ENCODE assay signal across 1 cellular context in the genomic region with DNA sequence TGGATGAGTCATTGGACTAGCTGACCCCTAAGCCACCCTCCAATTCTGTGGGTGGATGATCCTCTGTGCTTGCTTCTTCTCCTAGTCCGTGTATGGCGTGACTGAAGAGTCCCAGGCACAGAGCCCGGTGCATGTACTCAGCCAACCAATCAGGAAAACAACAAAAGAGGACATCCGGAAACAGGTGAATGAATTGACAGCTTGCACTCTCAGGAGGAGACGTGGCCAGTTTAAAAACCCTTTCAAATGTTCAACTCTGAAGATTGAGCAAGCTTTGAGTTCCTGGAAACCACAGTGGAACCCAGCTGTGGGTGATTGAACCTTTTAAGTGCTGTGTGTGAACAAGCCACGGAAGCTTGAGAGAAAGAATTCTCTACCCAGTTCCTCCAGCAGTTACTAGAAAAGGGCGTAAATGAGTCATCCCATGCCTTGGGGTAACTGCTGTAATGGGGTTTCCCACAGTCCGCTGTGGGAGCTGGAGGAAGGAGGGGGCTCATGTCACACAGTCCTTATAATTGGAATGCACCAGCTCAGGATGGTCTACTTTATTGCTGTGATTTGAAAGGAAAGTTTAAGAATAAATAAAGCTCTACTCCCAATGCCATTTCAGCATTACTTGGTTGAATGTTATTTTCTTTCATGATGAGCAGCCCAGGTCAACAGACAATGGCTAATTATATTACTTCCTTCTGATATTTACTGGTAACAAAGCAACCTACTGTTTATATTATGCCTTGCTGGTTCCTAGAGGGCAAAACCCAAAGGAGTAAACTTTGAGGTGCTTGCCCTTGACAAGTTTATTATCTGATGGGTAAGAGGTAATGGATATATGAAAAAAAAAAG.
TF ChIP-seq lines count a peak whose summit lies in the region.

No MANE protein-coding gene starts in this region.

TF ChIP-seq in GM12878, 131 proteins besides CTCF, POLR2A, EP300 and RAD21 (continued from another document and continues in another):
- TF ChIP-seq ZBTB40 (IDR thresholded peaks at IDR 0.05; ENCODE audit: borderline replicate concordance) (no peak; the same call in 1 of the 2 replicates), BMI1 (IDR thresholded peaks at IDR 0.05; ENCODE audit: borderline replicate concordance) (peak; percentile 83), CHD2 (IDR thresholded peaks at IDR 0.05; ENCODE audit: borderline replicate concordance, low read depth, low read length) (peak; percentile 76; the same call in 1 of the 2 replicates), MEF2B (IDR thresholded peaks at IDR 0.05; ENCODE audit: partially characterized antibody, poor library complexity, severe bottlenecking) (peak; percentile 97), ZNF217 (IDR thresholded peaks at IDR 0.05) (peak; percentile 68), RUNX3 (IDR thresholded peaks at IDR 0.05; ENCODE audit: low read length) (peak; percentile 99), ATF7 (IDR thresholded peaks at IDR 0.05; ENCODE audit: low read depth) (peak; percentile 96), RFX5 (IDR thresholded peaks at IDR 0.05; ENCODE audit: low read depth, low read length) (no peak), PRDM15 (CRISPR knock-in tag; IDR thresholded peaks at IDR 0.05) (no peak), DPF2 (IDR thresholded peaks at IDR 0.05) (peak; percentile 98), NR2C2 (IDR thresholded peaks at IDR 0.05; ENCODE audit: borderline replicate concordance, control insufficient read depth, insufficient read length, low read depth) (no peak), HCFC1 (IDR thresholded peaks at IDR 0.05; ENCODE audit: low read length) (no peak), EZH2 (IDR thresholded peaks at IDR 0.05; ENCODE audit: borderline replicate concordance, control insufficient read depth, low read depth, low read length) (no peak), ZNF24 (IDR thresholded peaks at IDR 0.05) (peak; percentile 79), MYB (IDR thresholded peaks at IDR 0.05; ENCODE audit: borderline replicate concordance, low read depth, low read length) (peak; percentile 89; the same call in 1 of the 2 replicates), ZNF274 (IDR thresholded peaks at IDR 0.05; ENCODE audit: insufficient read depth, insufficient read length) (no peak), RAD51 (IDR thresholded peaks at IDR 0.05) (no peak), USF2 (IDR thresholded peaks at IDR 0.05; ENCODE audit: borderline replicate concordance, low read depth, low read length) (no peak), RELA (IDR thresholded peaks at IDR 0.05; ENCODE audit: borderline replicate concordance, partially characterized antibody) (no peak), IRF5 (IDR thresholded peaks at IDR 0.05; ENCODE audit: borderline replicate concordance) (no peak), CREM (IDR thresholded peaks at IDR 0.05; ENCODE audit: low read depth) (peak; percentile 92)
- TF ChIP-seq, protein P1, sequence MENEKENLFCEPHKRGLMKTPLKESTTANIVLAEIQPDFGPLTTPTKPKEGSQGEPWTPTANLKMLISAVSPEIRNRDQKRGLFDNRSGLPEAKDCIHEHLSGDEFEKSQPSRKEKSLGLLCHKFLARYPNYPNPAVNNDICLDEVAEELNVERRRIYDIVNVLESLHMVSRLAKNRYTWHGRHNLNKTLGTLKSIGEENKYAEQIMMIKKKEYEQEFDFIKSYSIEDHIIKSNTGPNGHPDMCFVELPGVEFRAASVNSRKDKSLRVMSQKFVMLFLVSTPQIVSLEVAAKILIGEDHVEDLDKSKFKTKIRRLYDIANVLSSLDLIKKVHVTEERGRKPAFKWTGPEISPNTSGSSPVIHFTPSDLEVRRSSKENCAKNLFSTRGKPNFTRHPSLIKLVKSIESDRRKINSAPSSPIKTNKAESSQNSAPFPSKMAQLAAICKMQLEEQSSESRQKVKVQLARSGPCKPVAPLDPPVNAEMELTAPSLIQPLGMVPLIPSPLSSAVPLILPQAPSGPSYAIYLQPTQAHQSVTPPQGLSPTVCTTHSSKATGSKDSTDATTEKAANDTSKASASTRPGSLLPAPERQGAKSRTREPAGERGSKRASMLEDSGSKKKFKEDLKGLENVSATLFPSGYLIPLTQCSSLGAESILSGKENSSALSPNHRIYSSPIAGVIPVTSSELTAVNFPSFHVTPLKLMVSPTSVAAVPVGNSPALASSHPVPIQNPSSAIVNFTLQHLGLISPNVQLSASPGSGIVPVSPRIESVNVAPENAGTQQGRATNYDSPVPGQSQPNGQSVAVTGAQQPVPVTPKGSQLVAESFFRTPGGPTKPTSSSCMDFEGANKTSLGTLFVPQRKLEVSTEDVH (IDR thresholded peaks at IDR 0.05; ENCODE audit: low read depth, partially characterized antibody): no peak
- TF ChIP-seq, protein P2, sequence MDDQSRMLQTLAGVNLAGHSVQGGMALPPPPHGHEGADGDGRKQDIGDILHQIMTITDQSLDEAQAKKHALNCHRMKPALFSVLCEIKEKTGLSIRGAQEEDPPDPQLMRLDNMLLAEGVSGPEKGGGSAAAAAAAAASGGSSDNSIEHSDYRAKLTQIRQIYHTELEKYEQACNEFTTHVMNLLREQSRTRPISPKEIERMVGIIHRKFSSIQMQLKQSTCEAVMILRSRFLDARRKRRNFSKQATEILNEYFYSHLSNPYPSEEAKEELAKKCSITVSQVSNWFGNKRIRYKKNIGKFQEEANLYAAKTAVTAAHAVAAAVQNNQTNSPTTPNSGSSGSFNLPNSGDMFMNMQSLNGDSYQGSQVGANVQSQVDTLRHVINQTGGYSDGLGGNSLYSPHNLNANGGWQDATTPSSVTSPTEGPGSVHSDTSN (IDR thresholded peaks at IDR 0.05; ENCODE audit: insufficient replicate concordance, low read depth, low read length): peak; percentile 84
- TF ChIP-seq, protein P3, sequence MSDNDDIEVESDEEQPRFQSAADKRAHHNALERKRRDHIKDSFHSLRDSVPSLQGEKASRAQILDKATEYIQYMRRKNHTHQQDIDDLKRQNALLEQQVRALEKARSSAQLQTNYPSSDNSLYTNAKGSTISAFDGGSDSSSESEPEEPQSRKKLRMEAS (IDR thresholded peaks at IDR 0.05; ENCODE audit: low read depth, low read length): peak; percentile 58; the same call in 1 of the 2 replicates
- TF ChIP-seq, protein P4, sequence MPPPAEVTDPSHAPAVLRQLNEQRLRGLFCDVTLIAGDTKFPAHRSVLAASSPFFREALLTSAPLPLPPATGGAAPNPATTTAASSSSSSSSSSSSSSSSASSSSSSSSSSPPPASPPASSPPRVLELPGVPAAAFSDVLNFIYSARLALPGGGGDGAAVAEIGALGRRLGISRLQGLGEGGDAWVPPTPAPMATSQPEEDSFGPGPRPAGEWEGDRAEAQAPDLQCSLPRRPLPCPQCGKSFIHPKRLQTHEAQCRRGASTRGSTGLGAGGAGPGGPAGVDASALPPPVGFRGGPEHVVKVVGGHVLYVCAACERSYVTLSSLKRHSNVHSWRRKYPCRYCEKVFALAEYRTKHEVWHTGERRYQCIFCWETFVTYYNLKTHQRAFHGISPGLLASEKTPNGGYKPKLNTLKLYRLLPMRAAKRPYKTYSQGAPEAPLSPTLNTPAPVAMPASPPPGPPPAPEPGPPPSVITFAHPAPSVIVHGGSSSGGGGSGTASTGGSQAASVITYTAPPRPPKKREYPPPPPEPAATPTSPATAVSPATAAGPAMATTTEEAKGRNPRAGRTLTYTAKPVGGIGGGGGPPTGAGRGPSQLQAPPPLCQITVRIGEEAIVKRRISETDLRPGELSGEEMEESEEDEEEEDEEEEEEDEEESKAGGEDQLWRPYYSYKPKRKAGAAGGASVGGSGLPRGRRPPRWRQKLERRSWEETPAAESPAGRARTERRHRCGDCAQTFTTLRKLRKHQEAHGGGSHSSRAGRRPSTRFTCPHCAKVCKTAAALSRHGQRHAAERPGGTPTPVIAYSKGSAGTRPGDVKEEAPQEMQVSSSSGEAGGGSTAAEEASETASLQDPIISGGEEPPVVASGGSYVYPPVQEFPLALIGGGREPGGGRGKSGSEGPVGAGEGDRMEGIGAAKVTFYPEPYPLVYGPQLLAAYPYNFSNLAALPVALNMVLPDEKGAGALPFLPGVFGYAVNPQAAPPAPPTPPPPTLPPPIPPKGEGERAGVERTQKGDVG (CRISPR knock-in tag; IDR thresholded peaks at IDR 0.05): no peak
- TF ChIP-seq, protein P5, sequence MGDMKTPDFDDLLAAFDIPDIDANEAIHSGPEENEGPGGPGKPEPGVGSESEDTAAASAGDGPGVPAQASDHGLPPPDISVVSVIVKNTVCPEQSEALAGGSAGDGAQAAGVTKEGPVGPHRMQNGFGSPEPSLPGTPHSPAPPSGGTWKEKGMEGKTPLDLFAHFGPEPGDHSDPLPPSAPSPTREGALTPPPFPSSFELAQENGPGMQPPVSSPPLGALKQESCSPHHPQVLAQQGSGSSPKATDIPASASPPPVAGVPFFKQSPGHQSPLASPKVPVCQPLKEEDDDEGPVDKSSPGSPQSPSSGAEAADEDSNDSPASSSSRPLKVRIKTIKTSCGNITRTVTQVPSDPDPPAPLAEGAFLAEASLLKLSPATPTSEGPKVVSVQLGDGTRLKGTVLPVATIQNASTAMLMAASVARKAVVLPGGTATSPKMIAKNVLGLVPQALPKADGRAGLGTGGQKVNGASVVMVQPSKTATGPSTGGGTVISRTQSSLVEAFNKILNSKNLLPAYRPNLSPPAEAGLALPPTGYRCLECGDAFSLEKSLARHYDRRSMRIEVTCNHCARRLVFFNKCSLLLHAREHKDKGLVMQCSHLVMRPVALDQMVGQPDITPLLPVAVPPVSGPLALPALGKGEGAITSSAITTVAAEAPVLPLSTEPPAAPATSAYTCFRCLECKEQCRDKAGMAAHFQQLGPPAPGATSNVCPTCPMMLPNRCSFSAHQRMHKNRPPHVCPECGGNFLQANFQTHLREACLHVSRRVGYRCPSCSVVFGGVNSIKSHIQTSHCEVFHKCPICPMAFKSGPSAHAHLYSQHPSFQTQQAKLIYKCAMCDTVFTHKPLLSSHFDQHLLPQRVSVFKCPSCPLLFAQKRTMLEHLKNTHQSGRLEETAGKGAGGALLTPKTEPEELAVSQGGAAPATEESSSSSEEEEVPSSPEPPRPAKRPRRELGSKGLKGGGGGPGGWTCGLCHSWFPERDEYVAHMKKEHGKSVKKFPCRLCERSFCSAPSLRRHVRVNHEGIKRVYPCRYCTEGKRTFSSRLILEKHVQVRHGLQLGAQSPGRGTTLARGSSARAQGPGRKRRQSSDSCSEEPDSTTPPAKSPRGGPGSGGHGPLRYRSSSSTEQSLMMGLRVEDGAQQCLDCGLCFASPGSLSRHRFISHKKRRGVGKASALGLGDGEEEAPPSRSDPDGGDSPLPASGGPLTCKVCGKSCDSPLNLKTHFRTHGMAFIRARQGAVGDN (IDR thresholded peaks at IDR 0.05): peak; percentile 78
